Comparison of ENCODE assay signal across 1 cellular context in genomic region chr14:97446087-97446486, GRCh38.
TF ChIP-seq lines count a peak whose summit lies in the region.

No MANE protein-coding gene starts in this region.

TF ChIP-seq in H1, 55 proteins besides CTCF, POLR2A, EP300 and RAD21 (continued from another document):
- TF ChIP-seq MAX (IDR thresholded peaks at IDR 0.05) (0 out of 2 replicates have a peak, but pooled peaks have one; percentile 23), NANOG (IDR thresholded peaks at IDR 0.05; ENCODE audit: insufficient read depth, low read depth, low read length, poor library complexity, severe bottlenecking) (no peak)
